In the genomic region with DNA sequence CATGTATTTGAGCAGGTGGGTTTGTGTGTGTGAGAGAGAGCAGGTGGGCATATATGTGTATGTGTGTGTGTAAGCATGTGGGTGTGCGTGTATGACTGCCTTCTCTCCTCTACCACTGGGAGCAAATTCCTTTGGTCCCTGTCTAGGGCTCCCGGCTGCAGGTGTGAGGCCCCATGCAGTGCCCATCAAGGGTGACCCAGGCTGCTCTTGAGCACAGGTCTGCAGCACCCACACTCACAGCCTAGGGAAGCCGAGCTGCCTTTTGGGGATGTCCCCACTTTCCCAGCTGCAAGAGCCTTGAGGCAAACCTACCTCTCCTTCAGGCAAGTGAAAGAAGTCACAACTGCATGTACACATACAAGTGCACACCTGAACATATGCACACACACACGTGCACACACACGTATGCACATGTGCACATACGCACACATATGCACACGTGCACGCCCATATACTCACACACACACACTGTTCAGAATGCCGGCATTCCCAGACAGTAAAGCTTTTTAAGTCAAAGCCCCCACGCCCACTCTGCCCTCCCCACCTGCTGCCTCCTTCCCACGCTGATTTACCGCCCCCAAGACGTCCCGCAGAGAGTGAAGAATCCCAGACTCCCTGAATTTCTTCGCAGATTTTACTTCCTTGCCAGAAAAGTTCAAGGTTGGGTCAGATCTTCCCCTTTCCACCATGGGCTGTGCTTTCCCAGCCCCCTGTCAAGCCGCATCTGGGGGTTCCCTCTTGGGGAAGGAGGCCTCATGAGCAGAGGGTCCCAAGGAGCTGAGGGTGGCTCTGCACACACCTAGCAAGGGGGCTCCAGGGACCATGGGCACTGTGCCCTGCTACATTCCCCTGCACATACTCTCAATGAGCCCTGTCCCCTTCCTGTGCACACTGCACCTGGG, we compare ENCODE assay signal across 1 cellular context.
TF ChIP-seq lines count a peak whose summit lies in the region.

No MANE protein-coding gene starts in this region.

TF ChIP-seq in HEK293, 187 proteins besides CTCF, POLR2A, EP300 and RAD21 (continued from another document):
- TF ChIP-seq ZNF148 (tag by site-specific recombination; IDR thresholded peaks at IDR 0.05; ENCODE audit: borderline replicate concordance) (no peak), ZBTB49 (tag by site-specific recombination; IDR thresholded peaks at IDR 0.05; ENCODE audit: low read depth) (no peak), EGR2 (tag by site-specific recombination; IDR thresholded peaks at IDR 0.05; ENCODE audit: low read depth) (0 out of 2 replicates have a peak, but pooled peaks have one; percentile 41), ZFHX2 (tag by site-specific recombination; conservative IDR thresholded peaks at IDR 0.05) (peak; percentile 39; the same call in 1 of the 2 replicates)
